Comparison of ENCODE assay signal across 11 cellular contexts in genomic region chr1:1619917-1620361, GRCh38. TPM values are rescaled to one million over a fixed set of nuclear protein-coding genes. Genes with fewer than 3 reads are reported as not detected.
DNase-seq lines count a peak whose midpoint lies in the region; ATAC-seq and TF ChIP-seq lines count a peak whose summit lies in the region.
"Had no signal": no experiment of that assay in that cellular context is flagged by ENCODE, and none has a peak within 500 bp of the region (broad histone marks: within the 10 kb centered on the region; RNA-seq: fewer than 3 reads in every experiment).

No MANE protein-coding gene starts in this region.

- no peak overlapping the region for H3K4me2 ChIP-seq in Loucy (ENCODE audit: low read depth, low read length, poor library complexity, severe bottlenecking)

- H3K79me2 ChIP-seq in Loucy (ENCODE audit: insufficient read depth, low read length) = peaks cover 14% of the 10 kb centered on the region

- no peak overlapping the region for H3K27ac Mint-ChIP-seq in stimulated activated effector memory CD8-positive, alpha-beta T cell treated with anti-CD3 and anti-CD28 coated beads, Interleukin-12 subunit alpha, Interleukin-12 subunit beta, amount 100 ng/mL, for 72 hours
- H3K27ac Mint-ChIP-seq: activated T-helper 1 cell treated with anti-CD3 and anti-CD28 coated beads, Interleukin-12 subunit alpha, Interleukin-12 subunit beta, Interleukin-2, Interleukin-4 antibody, amounts not matched to agents 30 ng/mL and 10 ng/mL and 1 ng/mL, durations not matched to agents 14 hours and 24 hours and 36 hours had no signal

- H3K9me3 ChIP-seq in Loucy (ENCODE audit: insufficient read depth, low read depth, low read length) (no peaks in the 10 kb centered on the region), cardiac muscle cell (ENCODE audit: low read depth) (no peaks in the 10 kb centered on the region)
- H3K9me3 ChIP-seq: esophagus squamous epithelium had no signal

- H3K4me1 ChIP-seq in Loucy (ENCODE audit: insufficient read depth, low read length, poor library complexity, severe bottlenecking) (peaks cover 15% of the 10 kb centered on the region), cardiac muscle cell (ENCODE audit: low read depth) (peaks cover 6% of the 10 kb centered on the region)

- H3K4me1 Mint-ChIP-seq in stimulated activated effector memory CD8-positive, alpha-beta T cell treated with anti-CD3 and anti-CD28 coated beads, Interleukin-12 subunit alpha, Interleukin-12 subunit beta, amount 100 ng/mL, for 72 hours = peaks cover 7% of the 10 kb centered on the region

- POLR2A ChIA-PET in BJ (lab: Charles Lee) = no interaction called here

- no peak overlapping the region for H3K4me3 Mint-ChIP-seq in stimulated activated effector memory CD8-positive, alpha-beta T cell treated with anti-CD3 and anti-CD28 coated beads, Interleukin-12 subunit alpha, Interleukin-12 subunit beta, amount 100 ng/mL, for 72 hours
- H3K4me3 Mint-ChIP-seq: activated T-helper 1 cell treated with anti-CD3 and anti-CD28 coated beads, Interleukin-12 subunit alpha, Interleukin-12 subunit beta, Interleukin-2, Interleukin-4 antibody, amounts not matched to agents 30 ng/mL and 10 ng/mL and 1 ng/mL, durations not matched to agents 14 hours and 24 hours and 36 hours had no signal

- CTCF ChIA-PET in BJ (lab: Yijun Ruan, JAX) = interaction anchor here (0.6 to 1.0 kb wide), 2 partner anchors 32 to 47 kb away, joined by 3 read pairs; no protein-coding TSS in a partner anchor

- H3K36me3 ChIP-seq in BJ (ENCODE audit: control insufficient read depth, insufficient read depth, low read length) = peaks cover 11% of the 10 kb centered on the region
- H3K36me3 ChIP-seq in Loucy (ENCODE audit: insufficient read depth, low read length) = no peaks in the 10 kb centered on the region
- H3K36me3 ChIP-seq in cardiac muscle cell = peaks cover 6% of the 10 kb centered on the region

- H3K36me3 Mint-ChIP-seq in stimulated activated effector memory CD8-positive, alpha-beta T cell treated with anti-CD3 and anti-CD28 coated beads, Interleukin-12 subunit alpha, Interleukin-12 subunit beta, amount 100 ng/mL, for 72 hours = peaks cover 24% of the 10 kb centered on the region

- DNase-seq in BJ (ENCODE audit: low read depth) = no peak
- DNase-seq in cardiac muscle cell (ENCODE audit: low read depth in 1 of 2, low spot score in 1 of 2) = no peak
- no peak for DNase-seq in HPDE6-E6E7 (ENCODE audit: extremely low spot score)
- DNase-seq in stimulated activated effector memory CD8-positive, alpha-beta T cell treated with anti-CD3 and anti-CD28 coated beads, Interleukin-12 subunit alpha, Interleukin-12 subunit beta, amount 100 ng/mL, for 72 hours (ENCODE audit: low spot score in 2 of 2) = no peak
- no peak for DNase-seq in stimulated activated CD4-positive, alpha-beta T cell treated with anti-CD3 and anti-CD28 coated beads, Interleukin-4, amount 100 ng/mL, for 1 hour
- DNase-seq: COR-L47, esophagus squamous epithelium, NCI-H1930 had no signal

- no peak overlapping the region for H3K4me3 ChIP-seq in BJ (ENCODE audit: low read depth, low read length)
- H3K4me3 ChIP-seq in Loucy (ENCODE audit: low read length, poor library complexity, severe bottlenecking) = no peak overlapping the region
- H3K4me3 ChIP-seq in cardiac muscle cell = no peak overlapping the region
- H3K4me3 ChIP-seq: esophagus squamous epithelium, SK-N-MC had no signal

- H4K20me1 ChIP-seq in Loucy (ENCODE audit: insufficient read depth, low read length, poor library complexity, severe bottlenecking) = peaks cover 8% of the 10 kb centered on the region

- no peaks in the 10 kb centered on the region for H3F3A ChIP-seq in Loucy (ENCODE audit: low read depth)

- no peaks in the 10 kb centered on the region for H3K9me3 Mint-ChIP-seq in stimulated activated effector memory CD8-positive, alpha-beta T cell treated with anti-CD3 and anti-CD28 coated beads, Interleukin-12 subunit alpha, Interleukin-12 subunit beta, amount 100 ng/mL, for 72 hours
- H3K9me3 Mint-ChIP-seq: activated T-helper 1 cell treated with anti-CD3 and anti-CD28 coated beads, Interleukin-12 subunit alpha, Interleukin-12 subunit beta, Interleukin-2, Interleukin-4 antibody, amounts not matched to agents 30 ng/mL and 10 ng/mL and 1 ng/mL, durations not matched to agents 14 hours and 24 hours and 36 hours had no signal

- H3K27ac ChIP-seq in cardiac muscle cell = no peak overlapping the region
- H3K27ac ChIP-seq: esophagus squamous epithelium, SK-N-MC had no signal

- no peak overlapping the region for H3K9ac ChIP-seq in Loucy (ENCODE audit: low read depth, low read length, poor library complexity, severe bottlenecking)

- H3K27me3 ChIP-seq in BJ (ENCODE audit: control insufficient read depth, insufficient read depth, low read length) = no peaks in the 10 kb centered on the region
- no peaks in the 10 kb centered on the region for H3K27me3 ChIP-seq in Loucy (ENCODE audit: insufficient read depth, low read length, poor library complexity, severe bottlenecking)
- H3K27me3 ChIP-seq in cardiac muscle cell = no peaks in the 10 kb centered on the region
- H3K27me3 ChIP-seq: esophagus squamous epithelium had no signal

- no peak overlapping the region for H2AFZ ChIP-seq in Loucy (ENCODE audit: low read length)

- TF ChIP-seq CTCF in BJ (IDR thresholded peaks at IDR 0.05; ENCODE audit: insufficient read depth, low read depth, low read length) (peak; percentile 18; the same call in 1 of the 2 replicates), Loucy (conservative IDR thresholded peaks at IDR 0.05; ENCODE audit: low read length) (peak; percentile 51), cardiac muscle cell (IDR thresholded peaks at IDR 0.05; ENCODE audit: low read depth, low read length) (peak; percentile 37)

- no peak for ATAC-seq in stimulated activated effector memory CD8-positive, alpha-beta T cell treated with anti-CD3 and anti-CD28 coated beads, Interleukin-12 subunit alpha, Interleukin-12 subunit beta, amount 100 ng/mL, for 72 hours

- no peaks in the 10 kb centered on the region for H3K9me2 ChIP-seq in Loucy (replicated peaks; ENCODE audit: low read depth, low read length)

RNA-seq across cellular contexts. Expression of gene MIB2, which starts 4.6 kb away (rescaled TPM):
- polyA plus RNA-seq in BJ (2011; rRNA removed) (14.8 and 23.1 TPM in 2 replicates), cardiac muscle cell (160 and 168 TPM in 2 replicates)
- 14.0 and 15.6 TPM in 2 replicates for polyA minus RNA-seq in BJ (2011; rRNA and poly(A)+ RNA removed)
- total RNA-seq in cardiac muscle cell = 191 and 248 TPM in 2 replicates

RNA-seq across cellular contexts. Expression of gene MMP23B, which starts 12.0 kb away (rescaled TPM):
- polyA plus RNA-seq in BJ (2011; rRNA removed) = 3.1 and 5.7 TPM in 2 replicates
- polyA minus RNA-seq in BJ (2011; rRNA and poly(A)+ RNA removed) = 0.85 and 0.87 TPM in 2 replicates
- 23.6 and 30.0 TPM in 2 replicates for total RNA-seq in cardiac muscle cell
- 11.3 and 14.1 TPM in 2 replicates for polyA plus RNA-seq in cardiac muscle cell

RNA-seq across cellular contexts. Expression of gene FNDC10, which starts 20.0 kb away (rescaled TPM):
- polyA plus RNA-seq in BJ (2011; rRNA removed) (2.7 and 4.4 TPM in 2 replicates), cardiac muscle cell (34.1 and 62.3 TPM in 2 replicates)
- 2.5 and 3.5 TPM in 2 replicates for polyA minus RNA-seq in BJ (2011; rRNA and poly(A)+ RNA removed)
- total RNA-seq in cardiac muscle cell = 30.9 and 46.5 TPM in 2 replicates

RNA-seq across cellular contexts. Expression of gene CDK11B, which starts 38.9 kb away (rescaled TPM):
- 5.9 and 6.3 TPM in 2 replicates for polyA plus RNA-seq in BJ (2011; rRNA removed)
- 2.4 and 4.7 TPM in 2 replicates for polyA minus RNA-seq in BJ (2011; rRNA and poly(A)+ RNA removed)
- 16.8 and 22.2 TPM in 2 replicates for total RNA-seq in cardiac muscle cell
- 16.6 and 17.9 TPM in 2 replicates for polyA plus RNA-seq in cardiac muscle cell

RNA-seq across cellular contexts. Expression of gene SSU72, which starts 45.3 kb away (rescaled TPM):
- polyA plus RNA-seq in BJ (2011; rRNA removed) (101 and 121 TPM in 2 replicates), cardiac muscle cell (172 and 202 TPM in 2 replicates)
- 55.6 and 75.1 TPM in 2 replicates for polyA minus RNA-seq in BJ (2011; rRNA and poly(A)+ RNA removed)
- 97.3 and 131 TPM in 2 replicates for total RNA-seq in cardiac muscle cell
